ENCODE assay signal across 1 cellular context in the genomic region with DNA sequence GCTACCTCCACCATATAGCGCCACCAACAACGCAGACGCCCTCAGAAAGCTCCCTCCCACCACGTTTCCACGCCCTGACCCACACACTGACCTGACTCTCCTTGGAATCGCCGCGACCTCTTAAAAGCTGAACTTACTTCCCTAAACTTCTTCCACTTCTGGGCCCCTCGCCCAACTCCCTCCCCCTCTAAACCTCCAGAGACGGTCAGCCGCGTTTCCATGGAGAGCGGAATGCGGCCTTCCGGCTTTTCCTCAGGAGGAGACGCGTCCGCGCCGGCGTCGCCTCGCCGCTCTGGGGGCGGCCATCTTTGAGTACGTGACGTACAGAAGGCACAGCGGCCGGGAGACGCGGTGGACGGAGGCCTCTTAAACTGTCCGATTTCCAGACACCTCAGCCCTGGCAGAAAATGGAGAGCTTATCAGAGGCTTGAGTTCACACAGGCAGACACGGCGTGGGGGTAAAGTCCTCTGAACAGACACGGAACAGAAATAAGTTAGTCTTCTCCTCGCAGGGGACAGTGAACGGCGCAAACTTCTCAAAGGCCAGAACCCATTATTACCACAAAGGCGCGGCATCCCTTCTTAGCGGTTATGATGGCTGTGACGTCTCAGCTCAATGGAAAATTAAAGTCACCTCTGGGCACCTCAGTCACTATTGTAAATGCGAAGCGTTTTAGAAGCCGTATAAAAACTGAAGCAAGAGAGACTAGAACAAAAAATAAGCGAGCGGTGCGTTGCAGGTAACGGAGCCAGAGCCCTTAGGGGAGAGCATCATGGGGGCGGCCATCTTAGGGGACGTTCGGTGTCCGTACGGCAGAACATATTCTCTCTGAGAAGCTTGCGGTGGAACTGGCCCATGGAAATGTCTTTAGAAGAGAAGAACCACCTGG.
TF ChIP-seq lines count a peak whose summit lies in the region.

Gene ZNF432 (minus strand): TSS at position 235 of the 890 bp plus-strand sequence. CDS start 1,970 bp downstream, outside the sequence.

TF ChIP-seq in WTC11, 78 proteins besides CTCF, POLR2A, EP300 and RAD21 (continued from another document):
- peak; percentile 72; the same call in 1 of the 2 replicates for TF ChIP-seq ARID4B (CRISPR knock-in tag; IDR thresholded peaks at IDR 0.05; ENCODE audit: borderline replicate concordance)
TF ChIP-seq in WTC11: peak in this region for 10.
